Comparison of ENCODE assay signal across 25 cellular contexts in genomic region chr13:79030513-79030912, GRCh38.
"Had no signal": no experiment of that assay in that cellular context is flagged by ENCODE, and none has a peak within 500 bp of the region (broad histone marks: within the 10 kb centered on the region; RNA-seq: fewer than 3 reads in every experiment).

No MANE protein-coding gene starts in this region.

- DNase-seq: hippocampal formation; kidney glomerular epithelial cell; left cardiac atrium; left ventricle myocardium inferior; mesendoderm; naive B cell; ovary; right lobe of liver; stimulated activated CD4-positive, alpha-beta T cell treated with anti-CD3 and anti-CD28 coated beads, Interleukin-1b, Interleukin-23, amount 100 ng/mL, for 48 hours; stimulated activated CD4-positive, alpha-beta T cell treated with anti-CD3 and anti-CD28 coated beads, Interleukin-2, amount 100 ng/mL, for 48 hours; stimulated activated CD4-positive, alpha-beta T cell treated with anti-CD3 and anti-CD28 coated beads, Interleukin-4, amount 100 ng/mL, for 4 hours; stimulated activated CD8-positive, alpha-beta memory T cell treated with anti-CD3 and anti-CD28 coated beads, Interleukin-4, amount 100 ng/mL, for 48 hours; stimulated activated naive CD4-positive, alpha-beta T cell treated with Interleukin-2 at 50 U/mL for 16 hours; stimulated activated naive CD8-positive, alpha-beta T cell treated with anti-CD3 and anti-CD28 coated beads, Interleukin-15, amount 100 ng/mL, for 72 hours; substantia nigra; upper lobe of left lung had no signal

- ATAC-seq: left cardiac atrium; natural killer cell treated with Interleukin-12 subunit alpha and Interleukin-12 subunit beta and Interleukin-15 and Interleukin-18, amount 100 ng/mL, for 72 hours; right lobe of liver; stimulated activated memory B cell treated with anti-CD40 and anti-IgM and Interleukin-4, amounts not matched to agents 10 μg/mL and 1 μg/mL and 100 μg/mL, for 72 hours; stimulated activated naive CD8-positive, alpha-beta T cell treated with anti-CD3 and anti-CD28 coated beads, Interleukin-15, amount 100 ng/mL, for 72 hours had no signal

- H3K27me3 Mint-ChIP-seq: progenitor cell of endocrine pancreas; stimulated activated naive CD8-positive, alpha-beta T cell treated with anti-CD3 and anti-CD28 coated beads, Interleukin-15, amount 100 ng/mL, for 72 hours had no signal

- H3K27ac Mint-ChIP-seq: mesothelial cell of epicardium; naive B cell; natural killer cell treated with Interleukin-12 subunit alpha and Interleukin-12 subunit beta and Interleukin-15 and Interleukin-18, amount 100 ng/mL, for 72 hours; progenitor cell of endocrine pancreas; stimulated activated memory B cell treated with anti-CD40 and anti-IgM and Interleukin-4, amounts not matched to agents 10 μg/mL and 1 μg/mL and 100 μg/mL, for 72 hours; stimulated activated naive CD8-positive, alpha-beta T cell treated with anti-CD3 and anti-CD28 coated beads, Interleukin-15, amount 100 ng/mL, for 72 hours had no signal

- H3K4me3 ChIP-seq: left ventricle myocardium inferior, lung, ovary, right atrium auricular region, right lobe of liver, smooth muscle cell, tibial nerve, upper lobe of left lung, vagina had no signal

- H3K9me3 ChIP-seq: left ventricle myocardium inferior, ovary, right atrium auricular region, right lobe of liver, tibial nerve, upper lobe of left lung, vagina had no signal

- H3K27me3 ChIP-seq: ovary, right atrium auricular region, right lobe of liver, tibial nerve, upper lobe of left lung, vagina had no signal

- H3K4me3 Mint-ChIP-seq: mesothelial cell of epicardium; naive B cell; natural killer cell treated with Interleukin-12 subunit alpha and Interleukin-12 subunit beta and Interleukin-15 and Interleukin-18, amount 100 ng/mL, for 72 hours; stimulated activated memory B cell treated with anti-CD40 and anti-IgM and Interleukin-4, amounts not matched to agents 10 μg/mL and 1 μg/mL and 100 μg/mL, for 72 hours; stimulated activated naive CD8-positive, alpha-beta T cell treated with anti-CD3 and anti-CD28 coated beads, Interleukin-15, amount 100 ng/mL, for 72 hours had no signal

- H3K27ac ChIP-seq: left ventricle myocardium inferior, ovary, right atrium auricular region, right lobe of liver, tibial nerve, upper lobe of left lung, vagina had no signal

- H3K36me3 ChIP-seq: left ventricle myocardium inferior, ovary, right atrium auricular region, right lobe of liver, tibial nerve, upper lobe of left lung, vagina had no signal

- H3K4me2 ChIP-seq: smooth muscle cell had no signal

- H3K36me3 Mint-ChIP-seq: mesothelial cell of epicardium; naive B cell; natural killer cell treated with Interleukin-12 subunit alpha and Interleukin-12 subunit beta and Interleukin-15 and Interleukin-18, amount 100 ng/mL, for 72 hours; stimulated activated memory B cell treated with anti-CD40 and anti-IgM and Interleukin-4, amounts not matched to agents 10 μg/mL and 1 μg/mL and 100 μg/mL, for 72 hours had no signal

- H3K4me1 ChIP-seq: left ventricle myocardium inferior, right atrium auricular region, right lobe of liver, tibial nerve, upper lobe of left lung, vagina had no signal

- H3K4me1 Mint-ChIP-seq: mesothelial cell of epicardium; naive B cell; stimulated activated memory B cell treated with anti-CD40 and anti-IgM and Interleukin-4, amounts not matched to agents 10 μg/mL and 1 μg/mL and 100 μg/mL, for 72 hours; stimulated activated naive CD8-positive, alpha-beta T cell treated with anti-CD3 and anti-CD28 coated beads, Interleukin-15, amount 100 ng/mL, for 72 hours had no signal

- H3K9me3 Mint-ChIP-seq: mesothelial cell of epicardium; naive B cell; natural killer cell treated with Interleukin-12 subunit alpha and Interleukin-12 subunit beta and Interleukin-15 and Interleukin-18, amount 100 ng/mL, for 72 hours; stimulated activated memory B cell treated with anti-CD40 and anti-IgM and Interleukin-4, amounts not matched to agents 10 μg/mL and 1 μg/mL and 100 μg/mL, for 72 hours; stimulated activated naive CD8-positive, alpha-beta T cell treated with anti-CD3 and anti-CD28 coated beads, Interleukin-15, amount 100 ng/mL, for 72 hours had no signal
